10 cellular contexts compared by ENCODE assay signal in the genomic region with DNA sequence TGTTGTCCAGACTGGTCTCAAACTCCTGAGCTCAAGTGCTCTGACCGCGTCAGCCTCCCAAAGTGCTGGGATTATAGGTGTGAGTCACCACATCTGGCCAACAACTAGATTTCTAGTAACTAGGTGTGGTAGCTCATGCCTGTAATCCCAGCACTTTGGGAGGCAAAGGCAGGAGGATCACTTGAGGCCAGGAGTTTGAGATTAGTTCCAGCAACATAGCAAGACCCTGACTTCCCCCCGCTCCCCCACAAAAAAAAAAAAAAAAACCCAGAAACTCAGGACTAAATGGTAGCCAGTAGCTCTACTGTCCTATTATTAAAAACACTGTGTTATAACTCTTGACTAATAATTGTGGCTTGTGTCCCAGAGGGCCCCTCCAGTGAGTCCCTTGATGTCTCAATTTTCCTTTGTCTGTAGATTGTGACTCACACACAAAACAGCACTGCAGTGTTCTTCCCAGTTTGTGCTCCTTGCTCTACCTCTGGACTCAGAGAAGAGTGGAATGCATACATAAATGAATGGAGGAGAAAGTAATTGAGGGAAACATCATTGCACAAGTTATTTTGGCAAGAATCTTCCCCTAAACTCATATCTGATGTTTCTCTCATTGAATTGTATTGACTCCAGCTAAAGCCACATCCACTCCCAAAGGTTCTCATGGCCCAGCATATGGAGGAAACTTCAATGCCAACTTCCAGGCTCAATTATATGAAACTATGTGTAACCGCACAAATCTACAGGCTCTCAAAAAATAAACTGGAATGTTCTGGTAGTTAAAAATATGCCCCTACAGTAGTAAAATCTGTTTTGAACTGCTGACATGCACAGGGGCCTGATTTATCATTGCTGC. TPM values are rescaled to one million over a fixed set of nuclear protein-coding genes. Genes with fewer than 3 reads are reported as not detected.
DNase-seq lines count a peak whose midpoint lies in the region; TF ChIP-seq lines count a peak whose summit lies in the region.
"Had no signal": no experiment of that assay in that cellular context is flagged by ENCODE, and none has a peak within 500 bp of the region (broad histone marks: within the 10 kb centered on the region; RNA-seq: fewer than 3 reads in every experiment).

No MANE protein-coding gene starts in this region.

- intact Hi-C loops in CD14-positive monocyte (cut with micrococcal nuclease) (loop anchor here in 1 of 2 donors (10.0 kb wide), 1 partner anchor 713 kb away; no protein-coding TSS in a partner anchor), mammary epithelial cell (cut with micrococcal nuclease) (loop anchor here (2.0 kb wide), 1 partner anchor 63 kb away; no protein-coding TSS in a partner anchor), esophagus muscularis mucosa (cut with DNase I) (no loop called here)
- intact Hi-C loops in activated CD4-positive, alpha-beta T cell treated with anti-CD3 and anti-CD28 coated beads, Interleukin-2, amount 10 ng/mL, durations not matched to agents 24 days and 14 days (cut with micrococcal nuclease), result loop anchor here (5.0 kb wide), 1 partner anchor 35 kb away; no protein-coding TSS in a partner anchor

- no peak overlapping the region for H2AFZ ChIP-seq in mammary epithelial cell (ENCODE audit: low read depth, low read length)

- no peak for TF ChIP-seq POLR2A in esophagus muscularis mucosa (IDR thresholded peaks at IDR 0.05; ENCODE audit: low read depth)

- peak overlapping the region in 1 of 2 donors; percentile 24 for H3K4me3 Mint-ChIP-seq in CD14-positive monocyte
- H3K4me3 Mint-ChIP-seq in mesothelial cell of epicardium, result no peak overlapping the region
- no peak overlapping the region for H3K4me3 Mint-ChIP-seq in activated CD4-positive, alpha-beta T cell treated with anti-CD3 and anti-CD28 coated beads, Interleukin-2, amount 10 ng/mL, durations not matched to agents 24 days and 14 days

- CTCF ChIA-PET in mammary epithelial cell (lab: Charles Lee; ENCODE audit: low non-redundant PET), result interaction anchor here (0.6 kb wide), 2 partner anchors 8 to 285 kb away, joined by 3 read pairs; no protein-coding TSS in a partner anchor

- no peak for TF ChIP-seq CTCF in CD14-positive monocyte (IDR thresholded peaks at IDR 0.05)
- no peak for TF ChIP-seq CTCF in mammary epithelial cell (conservative IDR thresholded peaks at IDR 0.05 in 1 of 2, IDR thresholded peaks at IDR 0.05 in 1 of 2; ENCODE audit: extremely low read depth in 1 of 2, insufficient read depth in 1 of 2, low read depth in 1 of 2, low read length in 2 of 2)
- TF ChIP-seq CTCF in mesothelial cell of epicardium (IDR thresholded peaks at IDR 0.05; ENCODE audit: unreplicated experiment), result no peak
- TF ChIP-seq CTCF in esophagus muscularis mucosa (IDR thresholded peaks at IDR 0.05), result no peak

- no peak for TF ChIP-seq EP300 in esophagus muscularis mucosa (IDR thresholded peaks at IDR 0.05)

- H3K27me3 ChIP-seq in MG63, result no peaks in the 10 kb centered on the region
- no peaks in the 10 kb centered on the region for H3K27me3 ChIP-seq in mammary epithelial cell (ENCODE audit: insufficient read depth, low read length)
- H3K27me3 ChIP-seq in esophagus muscularis mucosa, result no peaks in the 10 kb centered on the region

- H3K79me2 ChIP-seq in mammary epithelial cell (ENCODE audit: insufficient read depth, low read length), result peaks cover 30% of the 10 kb centered on the region

- H3K9me3 ChIP-seq in MG63 (no peaks in the 10 kb centered on the region), mammary epithelial cell (replicated peaks; ENCODE audit: insufficient read depth, low read length) (no peaks in the 10 kb centered on the region), esophagus muscularis mucosa (no peaks in the 10 kb centered on the region)

- peaks cover 95% of the 10 kb centered on the region for H3K4me1 Mint-ChIP-seq in CD14-positive monocyte
- peaks cover 7% of the 10 kb centered on the region for H3K4me1 Mint-ChIP-seq in mesothelial cell of epicardium
- peaks cover 75% of the 10 kb centered on the region for H3K4me1 Mint-ChIP-seq in activated CD4-positive, alpha-beta T cell treated with anti-CD3 and anti-CD28 coated beads, Interleukin-2, amount 10 ng/mL, durations not matched to agents 24 days and 14 days

- peaks cover 24% of the 10 kb centered on the region for H4K20me1 ChIP-seq in mammary epithelial cell (ENCODE audit: insufficient read depth, low read length)

- peak overlapping the region; percentile 27 to 84 (median 74) for H3K27ac Mint-ChIP-seq in CD14-positive monocyte
- peak overlapping the region; percentile 39 for H3K27ac Mint-ChIP-seq in mesothelial cell of epicardium
- H3K27ac Mint-ChIP-seq in activated CD4-positive, alpha-beta T cell treated with anti-CD3 and anti-CD28 coated beads, Interleukin-2, amount 10 ng/mL, durations not matched to agents 24 days and 14 days, result no peak overlapping the region

- DNase-seq in CD14-positive monocyte (ENCODE audit: low spot score), result no peak
- DNase-seq in MG63, result peak; percentile 85
- peak; percentile 88 for DNase-seq in mammary epithelial cell
- DNase-seq in mesothelial cell of epicardium (ENCODE audit: low spot score in 2 of 2, unreplicated experiment in 2 of 2), result no peak
- DNase-seq in NOMO-1 treated with dmso at 0.1 percent for 144 hours (lab: John Stamatoyannopoulos, UW; ENCODE audit: unreplicated experiment), result no peak
- no peak for DNase-seq in activated CD4-positive, alpha-beta T cell treated with anti-CD3 and anti-CD28 coated beads, Interleukin-2, amount 10 ng/mL, durations not matched to agents 24 days and 14 days
- DNase-seq in esophagus muscularis mucosa (ENCODE audit: extremely low spot score), result no peak
- DNase-seq in activated CD4-positive, alpha-beta T cell treated with anti-CD3 and anti-CD28 coated beads for 48 hours, result no peak
- DNase-seq: substantia nigra, T-helper 2 cell had no signal

- H3K27me3 Mint-ChIP-seq in CD14-positive monocyte (ENCODE audit: low read depth in 3 of 3), result peaks cover 0 to 3% (median 2%) of the 10 kb centered on the region in 3 donors
- H3K27me3 Mint-ChIP-seq in mesothelial cell of epicardium (ENCODE audit: low read depth), result no peaks in the 10 kb centered on the region
- no peaks in the 10 kb centered on the region for H3K27me3 Mint-ChIP-seq in activated CD4-positive, alpha-beta T cell treated with anti-CD3 and anti-CD28 coated beads, Interleukin-2, amount 10 ng/mL, durations not matched to agents 24 days and 14 days

- no TSS peak for BruUV-seq in mammary epithelial cell (replicated peaks; lab: Mats Ljungman, UMichigan)

- 0% methylated on average over 4 of the region's 4 CpGs for WGBS in mammary epithelial cell (ENCODE audit: low coverage, missing lambda C conversion rate)
- 66% methylated on average over 4 of the region's 4 CpGs for WGBS in esophagus muscularis mucosa

- in situ Hi-C loops in mammary epithelial cell (cut with MboI; ENCODE audit: low sequenced_read_pairs in 2 of 2), result no loop called here

- H3K4me2 ChIP-seq in mammary epithelial cell (ENCODE audit: insufficient read depth, low read depth, low read length), result no peak overlapping the region

- no peaks in the 10 kb centered on the region for H3K9me3 Mint-ChIP-seq in CD14-positive monocyte
- H3K9me3 Mint-ChIP-seq in mesothelial cell of epicardium, result no peaks in the 10 kb centered on the region
- H3K9me3 Mint-ChIP-seq in activated CD4-positive, alpha-beta T cell treated with anti-CD3 and anti-CD28 coated beads, Interleukin-2, amount 10 ng/mL, durations not matched to agents 24 days and 14 days, result no peaks in the 10 kb centered on the region

- dilution Hi-C loops in mammary epithelial cell (cut with HindIII; ENCODE audit: low sequenced_read_pairs), result loop anchor here (10.0 kb wide), 1 partner anchor 63 kb away; no protein-coding TSS in a partner anchor

- H3K36me3 Mint-ChIP-seq in CD14-positive monocyte, result peaks cover 33 to 39% of the 10 kb centered on the region in 2 donors
- H3K36me3 Mint-ChIP-seq in mesothelial cell of epicardium, result peaks cover 21% of the 10 kb centered on the region
- peaks cover 42% of the 10 kb centered on the region for H3K36me3 Mint-ChIP-seq in activated CD4-positive, alpha-beta T cell treated with anti-CD3 and anti-CD28 coated beads, Interleukin-2, amount 10 ng/mL, durations not matched to agents 24 days and 14 days (ENCODE audit: low read depth)

- peaks cover 90% of the 10 kb centered on the region for H3K4me1 ChIP-seq in mammary epithelial cell (ENCODE audit: insufficient read depth, low read length)
- H3K4me1 ChIP-seq in esophagus muscularis mucosa, result peaks cover 67 to 87% (median 76%) of the 10 kb centered on the region in 4 donors

- H3K4me3 ChIP-seq in MG63 (no peak overlapping the region), mammary epithelial cell (replicated peaks in 1 of 3; ENCODE audit: insufficient read depth in 1 of 3, low read depth in 2 of 3, low read length in 3 of 3) (no peak overlapping the region), esophagus muscularis mucosa (no peak overlapping the region)

- H3K36me3 ChIP-seq in MG63, result peaks cover 30% of the 10 kb centered on the region
- H3K36me3 ChIP-seq in mammary epithelial cell (ENCODE audit: insufficient read depth, low read length), result peaks cover 25% of the 10 kb centered on the region
- H3K36me3 ChIP-seq in esophagus muscularis mucosa, result peaks cover 17 to 43% (median 27%) of the 10 kb centered on the region in 4 donors

- H3K27ac ChIP-seq in mammary epithelial cell (ENCODE audit: insufficient read depth, low read depth, low read length) (peak overlapping the region; percentile 69), esophagus muscularis mucosa (replicated peaks in 1 of 4) (peak overlapping the region in 2 of 4 donors; percentile 22 to 43)

- H3K9ac ChIP-seq in mammary epithelial cell (ENCODE audit: insufficient read depth, low read length), result peak overlapping the region; percentile 19

RNA-seq across cellular contexts. Expression of a gene that starts 8.8 kb away (rescaled TPM):
- 1,000 to 10,000 TPM; 2,102 to 2,493 TPM for polyA plus RNA-seq in CD14-positive monocyte
- total RNA-seq in MG63 (2014; rRNA removed; shearing (Covaris generic); ENCODE audit: low replicate concordance), result 1,247 and 1,897 TPM in 2 replicates
- total RNA-seq in mammary epithelial cell, result 1,000 to 10,000 TPM; 1,890 to 3,324 TPM
- polyA plus RNA-seq in mammary epithelial cell, result 4,455 TPM
- polyA minus RNA-seq in mammary epithelial cell, result 1,866 TPM
- 2,772 to 2,964 TPM (median 2,883 TPM) in 3 replicates for total RNA-seq in mesothelial cell of epicardium
- 2,188 and 2,224 TPM in 2 replicates for total RNA-seq in activated CD4-positive, alpha-beta T cell treated with anti-CD3 and anti-CD28 coated beads, Interleukin-2, amount 10 ng/mL, durations not matched to agents 24 days and 14 days
- total RNA-seq in esophagus muscularis mucosa, result 1,000 to 10,000 TPM; 1,985 to 5,244 (median 2,921) TPM

Comparison
In these comparisons a context has a peak if more than half of its experiments do, and no peak if none do; other contexts are left out.
1. DNase-seq: peak in MG63 (single experiment) and mammary epithelial cell (single experiment); none in CD14-positive monocyte (single experiment), mesothelial cell of epicardium (0 of 2), NOMO-1 treated with dmso at 0.1 percent for 144 hours (single experiment), activated CD4-positive, alpha-beta T cell treated with anti-CD3 and anti-CD28 coated beads, Interleukin-2, amount 10 ng/mL, durations not matched to agents 24 days and 14 days (single experiment), esophagus muscularis mucosa (single experiment) and activated CD4-positive, alpha-beta T cell treated with anti-CD3 and anti-CD28 coated beads for 48 hours (single experiment).